Comparison of ENCODE assay signal across 1 cellular context in genomic region chr3:12483872-12484197, GRCh38.
TF ChIP-seq lines count a peak whose summit lies in the region.

No MANE protein-coding gene starts in this region.

TF ChIP-seq in GM23338, 12 proteins besides CTCF, POLR2A, EP300 and RAD21 (continued from another document):
- TF ChIP-seq, protein P1, sequence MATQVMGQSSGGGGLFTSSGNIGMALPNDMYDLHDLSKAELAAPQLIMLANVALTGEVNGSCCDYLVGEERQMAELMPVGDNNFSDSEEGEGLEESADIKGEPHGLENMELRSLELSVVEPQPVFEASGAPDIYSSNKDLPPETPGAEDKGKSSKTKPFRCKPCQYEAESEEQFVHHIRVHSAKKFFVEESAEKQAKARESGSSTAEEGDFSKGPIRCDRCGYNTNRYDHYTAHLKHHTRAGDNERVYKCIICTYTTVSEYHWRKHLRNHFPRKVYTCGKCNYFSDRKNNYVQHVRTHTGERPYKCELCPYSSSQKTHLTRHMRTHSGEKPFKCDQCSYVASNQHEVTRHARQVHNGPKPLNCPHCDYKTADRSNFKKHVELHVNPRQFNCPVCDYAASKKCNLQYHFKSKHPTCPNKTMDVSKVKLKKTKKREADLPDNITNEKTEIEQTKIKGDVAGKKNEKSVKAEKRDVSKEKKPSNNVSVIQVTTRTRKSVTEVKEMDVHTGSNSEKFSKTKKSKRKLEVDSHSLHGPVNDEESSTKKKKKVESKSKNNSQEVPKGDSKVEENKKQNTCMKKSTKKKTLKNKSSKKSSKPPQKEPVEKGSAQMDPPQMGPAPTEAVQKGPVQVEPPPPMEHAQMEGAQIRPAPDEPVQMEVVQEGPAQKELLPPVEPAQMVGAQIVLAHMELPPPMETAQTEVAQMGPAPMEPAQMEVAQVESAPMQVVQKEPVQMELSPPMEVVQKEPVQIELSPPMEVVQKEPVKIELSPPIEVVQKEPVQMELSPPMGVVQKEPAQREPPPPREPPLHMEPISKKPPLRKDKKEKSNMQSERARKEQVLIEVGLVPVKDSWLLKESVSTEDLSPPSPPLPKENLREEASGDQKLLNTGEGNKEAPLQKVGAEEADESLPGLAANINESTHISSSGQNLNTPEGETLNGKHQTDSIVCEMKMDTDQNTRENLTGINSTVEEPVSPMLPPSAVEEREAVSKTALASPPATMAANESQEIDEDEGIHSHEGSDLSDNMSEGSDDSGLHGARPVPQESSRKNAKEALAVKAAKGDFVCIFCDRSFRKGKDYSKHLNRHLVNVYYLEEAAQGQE (IDR thresholded peaks at IDR 0.05; ENCODE audit: unreplicated experiment) = no peak
